2 cellular contexts compared by ENCODE assay signal in the genomic region with DNA sequence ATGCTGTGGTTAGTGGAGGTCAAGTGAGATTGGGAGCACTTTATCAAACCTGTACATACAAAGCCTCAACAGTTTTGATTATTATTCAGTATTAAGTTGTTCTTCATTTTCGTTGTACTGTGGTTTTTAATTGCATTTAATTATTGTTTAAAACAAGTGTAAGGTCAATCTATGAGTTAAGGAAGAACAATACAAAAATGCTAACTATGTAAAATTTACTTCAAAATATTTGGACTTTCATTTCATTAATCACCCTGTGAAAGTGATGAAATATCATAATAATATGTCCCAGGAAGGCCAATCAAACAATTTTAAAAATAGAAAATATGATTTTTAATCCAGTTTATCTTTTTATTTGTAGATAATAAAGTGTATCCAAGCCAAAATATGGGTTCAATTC.
A peak's percentile ranks its signal among the peaks of the same experiment; 100 is the strongest.
TF ChIP-seq lines count a peak whose summit lies in the region.

No MANE protein-coding gene starts in this region.

TF ChIP-seq in HepG2, 621 proteins besides CTCF, POLR2A, EP300 and RAD21:
- TF ChIP-seq MEIS1 (CRISPR knock-in tag; IDR thresholded peaks at IDR 0.05; ENCODE audit: borderline replicate concordance) (no peak), MAFF (IDR thresholded peaks at IDR 0.05; ENCODE audit: low read depth, low read length) (peak; percentile 31; the same call in 1 of the 2 replicates), MAFK (conservative IDR thresholded peaks at IDR 0.05 in 1 of 2, IDR thresholded peaks at IDR 0.05 in 1 of 2; ENCODE audit: low read length in 2 of 2) (peak in 1 of 2 experiments; percentile 37; a peak in 1 of 4 replicates)
TF ChIP-seq in HepG2: peak in this region for 2.

TF ChIP-seq in K562, 482 proteins besides CTCF, POLR2A, EP300 and RAD21:
- TF ChIP-seq MAFG (tag; conservative IDR thresholded peaks at IDR 0.05) (peak; percentile 69), ZNF316 (IDR thresholded peaks at IDR 0.05) (peak; percentile 90), MAFF (IDR thresholded peaks at IDR 0.05; ENCODE audit: low read length) (peak; percentile 29; the same call in 1 of the 2 replicates), GATAD2A (IDR thresholded peaks at IDR 0.05) (no peak), PTTG1 (tag; IDR thresholded peaks at IDR 0.05; ENCODE audit: low read depth) (no peak), ZNF507 (tag; conservative IDR thresholded peaks at IDR 0.05) (0 out of 2 replicates have a peak, but pooled peaks have one; percentile 40), ZNF695 (CRISPR knock-in tag; IDR thresholded peaks at IDR 0.05) (no peak), FOXJ2 (tag; IDR thresholded peaks at IDR 0.05) (no peak), SOX6 (IDR thresholded peaks at IDR 0.05) (0 out of 2 replicates have a peak, but pooled peaks have one; percentile 13), C11orf30 (IDR thresholded peaks at IDR 0.05; ENCODE audit: low read depth) (peak; percentile 87)
- TF ChIP-seq, protein P1, sequence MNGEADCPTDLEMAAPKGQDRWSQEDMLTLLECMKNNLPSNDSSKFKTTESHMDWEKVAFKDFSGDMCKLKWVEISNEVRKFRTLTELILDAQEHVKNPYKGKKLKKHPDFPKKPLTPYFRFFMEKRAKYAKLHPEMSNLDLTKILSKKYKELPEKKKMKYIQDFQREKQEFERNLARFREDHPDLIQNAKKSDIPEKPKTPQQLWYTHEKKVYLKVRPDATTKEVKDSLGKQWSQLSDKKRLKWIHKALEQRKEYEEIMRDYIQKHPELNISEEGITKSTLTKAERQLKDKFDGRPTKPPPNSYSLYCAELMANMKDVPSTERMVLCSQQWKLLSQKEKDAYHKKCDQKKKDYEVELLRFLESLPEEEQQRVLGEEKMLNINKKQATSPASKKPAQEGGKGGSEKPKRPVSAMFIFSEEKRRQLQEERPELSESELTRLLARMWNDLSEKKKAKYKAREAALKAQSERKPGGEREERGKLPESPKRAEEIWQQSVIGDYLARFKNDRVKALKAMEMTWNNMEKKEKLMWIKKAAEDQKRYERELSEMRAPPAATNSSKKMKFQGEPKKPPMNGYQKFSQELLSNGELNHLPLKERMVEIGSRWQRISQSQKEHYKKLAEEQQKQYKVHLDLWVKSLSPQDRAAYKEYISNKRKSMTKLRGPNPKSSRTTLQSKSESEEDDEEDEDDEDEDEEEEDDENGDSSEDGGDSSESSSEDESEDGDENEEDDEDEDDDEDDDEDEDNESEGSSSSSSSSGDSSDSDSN (IDR thresholded peaks at IDR 0.05; ENCODE audit: borderline replicate concordance in 1 of 2, low read depth in 2 of 2, low read length in 2 of 2): no peak
